Comparison of ENCODE assay signal across 23 cellular contexts in the genomic region with DNA sequence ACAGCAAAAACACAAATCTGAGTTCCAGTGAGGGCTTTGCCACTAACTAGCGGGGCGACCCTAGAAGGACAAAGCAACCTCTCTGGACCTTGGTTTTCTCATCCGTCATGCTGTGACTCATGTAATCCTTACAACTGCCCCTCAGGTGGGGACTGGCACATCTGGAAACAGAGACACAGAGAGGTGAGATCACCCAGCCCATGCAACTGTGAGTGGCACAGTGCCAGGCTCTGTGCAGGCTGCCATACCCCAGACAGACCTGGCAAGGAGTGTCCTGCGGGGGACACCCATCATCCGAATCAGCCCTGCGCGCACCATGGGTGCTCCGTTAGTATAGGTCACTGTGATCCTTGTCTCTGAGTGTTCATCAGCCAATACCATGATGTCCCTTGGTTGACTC.
DNase-seq lines count a peak whose midpoint lies in the region; ATAC-seq, FAIRE-seq and TF ChIP-seq lines count a peak whose summit lies in the region.
"Had no signal": no experiment of that assay in that cellular context is flagged by ENCODE, and none has a peak within 500 bp of the region (broad histone marks: within the 10 kb centered on the region; RNA-seq: fewer than 3 reads in every experiment).

No MANE protein-coding gene starts in this region.

- H3K4me1 ChIP-seq in SK-N-SH (ENCODE audit: control insufficient read depth in 1 of 2, insufficient read depth in 2 of 2, low read depth in 1 of 2, low read length in 1 of 2) = peaks cover 0 to 38% of the 10 kb centered on the region in 2 experiments; a peak in 2 of 4 replicates
- H3K4me1 ChIP-seq in keratinocyte (ENCODE audit: control insufficient read depth, extremely low read depth, insufficient read depth, low read length) = peaks cover 12% of the 10 kb centered on the region

- 89% methylated on average over 8 of the region's 8 CpGs for WGBS in SK-N-SH (ENCODE audit: low lambda C conversion rate)

- H3K4me1 Mint-ChIP-seq in brain = peaks cover 28% of the 10 kb centered on the region
- H3K4me1 Mint-ChIP-seq: CD8-positive, alpha-beta memory T cell had no signal

- no peak; a peak in 1 of 4 replicates for TF ChIP-seq EP300 in SK-N-SH (IDR thresholded peaks at IDR 0.05; ENCODE audit: borderline replicate concordance in 1 of 2, low read depth in 1 of 2, low read length in 1 of 2)

- no peaks in the 10 kb centered on the region for H3K9me2 ChIP-seq in SK-N-SH

- H2AFZ ChIP-seq in SK-N-SH (ENCODE audit: low read depth) (no peak overlapping the region), keratinocyte (ENCODE audit: control insufficient read depth, low read length) (no peak overlapping the region)
- H2AFZ ChIP-seq: GM23248, PC-9 had no signal

- POLR2A ChIA-PET in SK-N-SH (lab: Yijun Ruan, JAX) = interaction anchor here (1.6 kb wide), 1 partner anchor 107 kb away, joined by 6 read pairs; no protein-coding TSS in a partner anchor

- no peak for TF ChIP-seq RAD21 in SK-N-SH (IDR thresholded peaks at IDR 0.05; ENCODE audit: low read length)

- CTCF ChIA-PET in SK-N-SH (lab: Yijun Ruan, JAX) = interaction anchor here (0.8 to 1.4 kb wide), 4 partner anchors 12 to 25 kb away, joined by 3 to 4 read pairs (median 4); no protein-coding TSS in a partner anchor

- H3K27ac ChIP-seq in SK-N-SH (ENCODE audit: low read depth in 2 of 2, low read length in 1 of 2) (peak overlapping the region in 1 of 2 experiments; percentile 91; a peak in 2 of 4 replicates), keratinocyte (ENCODE audit: control insufficient read depth, insufficient read depth, low read length) (no peak overlapping the region)
- H3K27ac ChIP-seq: 22Rv1, GM23248, PC-9, RWPE1 had no signal

- ATAC-seq in SK-N-SH treated with all-trans-retinoic acid at 6 μM for 48 hours (no peak; the same call in 2 of the 3 replicates), GM21515 (IDR thresholded peaks at IDR 0.05; ENCODE audit: unreplicated experiment) (no peak)
- ATAC-seq: HepG2, K562 had no signal

- peaks cover 0 to 4% (median 0%) of the 10 kb centered on the region in 5 experiments for H3K9me3 Mint-ChIP-seq in brain
- H3K9me3 Mint-ChIP-seq: CD14-positive monocyte; CD8-positive, alpha-beta memory T cell had no signal

- DNase-seq in SK-N-SH (peak; percentile 65), keratinocyte (ENCODE audit: low read depth, low spot score) (peak; percentile 63), NCI-H526 (lab: John Stamatoyannopoulos, UW) (no peak), MV-4-11 (lab: John Stamatoyannopoulos, UW) (no peak)
- DNase-seq: CD8-positive, alpha-beta memory T cell; DND-41; GM23248; H7; Kasumi-1; NCI-H2029; NCI-H524 treated with DMSO at 0.1 percent for 48 hours; PC-9; SHP77 had no signal

- H3K27me3 ChIP-seq in SK-N-SH (ENCODE audit: insufficient read depth) (no peaks in the 10 kb centered on the region), keratinocyte (ENCODE audit: control insufficient read depth, extremely low read depth, insufficient read depth, low read length) (no peaks in the 10 kb centered on the region)

- TF ChIP-seq CTCF in SK-N-SH (IDR thresholded peaks at IDR 0.05) (no peak), brain (conservative IDR thresholded peaks at IDR 0.05) (no peak), keratinocyte (optimal IDR thresholded peaks at IDR 0.05 in 1 of 3, IDR thresholded peaks at IDR 0.05 in 1 of 3, conservative IDR thresholded peaks at IDR 0.05 in 1 of 3; ENCODE audit: extremely low read depth in 1 of 3, insufficient read depth in 2 of 3, low read length in 3 of 3) (no peak)

- dilution Hi-C loops in keratinocyte (cut with MboI; ENCODE audit: extremely low pct_ligation_motif_present, low sequenced_read_pairs) = no loop called here

- H3K4me3 ChIP-seq in SK-N-SH (ENCODE audit: low read depth in 2 of 2, low read length in 1 of 2) = no peak overlapping the region
- H3K4me3 ChIP-seq in keratinocyte (ENCODE audit: control insufficient read depth in 2 of 3, extremely low read depth in 1 of 3, insufficient read depth in 2 of 3, low read depth in 1 of 3, low read length in 3 of 3) = no peak overlapping the region
- H3K4me3 ChIP-seq: GM23248, K562, PC-9 had no signal

- no peak for FAIRE-seq in keratinocyte (lab: Jason Lieb, UNC)
- FAIRE-seq: GM18507, HepG2, K562 had no signal

- H3K27ac Mint-ChIP-seq in brain = peak overlapping the region in 3 of 5 experiments; percentile 22 to 49 (median 22)
- H3K27ac Mint-ChIP-seq: B cell; CD14-positive monocyte; CD8-positive, alpha-beta memory T cell had no signal

- peaks cover 0 to 5% of the 10 kb centered on the region in 2 experiments for H3K36me3 ChIP-seq in SK-N-SH (replicated peaks in 1 of 2; ENCODE audit: control insufficient read depth in 1 of 2, insufficient read depth in 2 of 2, low read length in 1 of 2)
- peaks cover 0 to 5% of the 10 kb centered on the region in 2 experiments for H3K36me3 ChIP-seq in keratinocyte (ENCODE audit: control insufficient read depth in 2 of 2, extremely low read depth in 1 of 2, insufficient read depth in 2 of 2, low read length in 2 of 2)

- H4K20me1 ChIP-seq in SK-N-SH (ENCODE audit: insufficient read depth) (0 out of 2 replicates have a peak, but pooled peaks cover 4% of the 10 kb centered on the region), keratinocyte (ENCODE audit: control insufficient read depth, extremely low read depth, insufficient read depth, low read length) (no peaks in the 10 kb centered on the region)

- H3K9me3 ChIP-seq in SK-N-SH (no peaks in the 10 kb centered on the region), keratinocyte (ENCODE audit: control insufficient read depth, low read depth, low read length) (no peaks in the 10 kb centered on the region)

- H3F3A ChIP-seq in SK-N-SH (replicated peaks; ENCODE audit: insufficient read depth) = no peaks in the 10 kb centered on the region

- no peaks in the 10 kb centered on the region for H3K9me1 ChIP-seq in keratinocyte (ENCODE audit: control insufficient read depth, extremely low read depth, insufficient read depth, low read length)

- H3K27me3 Mint-ChIP-seq in brain = no peaks in the 10 kb centered on the region
- H3K27me3 Mint-ChIP-seq: B cell; CD8-positive, alpha-beta memory T cell had no signal

- H3K4me2 ChIP-seq in SK-N-SH (no peak overlapping the region), keratinocyte (ENCODE audit: control insufficient read depth, extremely low read depth, insufficient read depth, low read depth, low read length) (no peak overlapping the region)
- H3K4me2 ChIP-seq: PC-9 had no signal

- H3K79me2 ChIP-seq in SK-N-SH (ENCODE audit: insufficient read depth) (peaks cover 3% of the 10 kb centered on the region; the same call in 1 of the 2 replicates), keratinocyte (ENCODE audit: control insufficient read depth, insufficient read depth, low read length) (no peaks in the 10 kb centered on the region)

- H3K36me3 Mint-ChIP-seq in brain = peaks cover 15% of the 10 kb centered on the region
- H3K36me3 Mint-ChIP-seq: CD8-positive, alpha-beta memory T cell had no signal

- H3K9ac ChIP-seq in SK-N-SH = no peak overlapping the region
- H3K9ac ChIP-seq in keratinocyte (ENCODE audit: control insufficient read depth, extremely low read depth, insufficient read depth, low read length) = no peak overlapping the region
- H3K9ac ChIP-seq: GM23248 had no signal

- no peak overlapping the region for H3K4me3 Mint-ChIP-seq in brain
- H3K4me3 Mint-ChIP-seq: B cell; CD14-positive monocyte; CD8-positive, alpha-beta memory T cell had no signal

TF ChIP-seq in SK-N-SH, 30 proteins besides CTCF, POLR2A, EP300 and RAD21 (continues in another document):
- TF ChIP-seq MEF2A (IDR thresholded peaks at IDR 0.05; ENCODE audit: borderline replicate concordance, low read depth) = no peak
- no peak for TF ChIP-seq EZH2phosphoT487 (IDR thresholded peaks at IDR 0.05; ENCODE audit: borderline replicate concordance, low read depth)
- no peak for TF ChIP-seq TEAD4 (IDR thresholded peaks at IDR 0.05; ENCODE audit: borderline replicate concordance, insufficient read depth)
- TF ChIP-seq SIN3A (IDR thresholded peaks at IDR 0.05; ENCODE audit: borderline replicate concordance, low read depth, low read length) = no peak
- TF ChIP-seq, protein P1, sequence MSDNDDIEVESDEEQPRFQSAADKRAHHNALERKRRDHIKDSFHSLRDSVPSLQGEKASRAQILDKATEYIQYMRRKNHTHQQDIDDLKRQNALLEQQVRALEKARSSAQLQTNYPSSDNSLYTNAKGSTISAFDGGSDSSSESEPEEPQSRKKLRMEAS (IDR thresholded peaks at IDR 0.05; ENCODE audit: low read depth) = no peak
- TF ChIP-seq POLR2AphosphoS5 (IDR thresholded peaks at IDR 0.05; ENCODE audit: low read depth, low read length) = no peak

TF ChIP-seq in SK-N-SH treated with all-trans-retinoic acid at 6 μM for 48 hours, 23 proteins besides CTCF, POLR2A, EP300 and RAD21 (continues in another document):
- no peak for TF ChIP-seq CSDC2 (CRISPR knock-in tag; IDR thresholded peaks at IDR 0.05)
- TF ChIP-seq, protein P2, sequence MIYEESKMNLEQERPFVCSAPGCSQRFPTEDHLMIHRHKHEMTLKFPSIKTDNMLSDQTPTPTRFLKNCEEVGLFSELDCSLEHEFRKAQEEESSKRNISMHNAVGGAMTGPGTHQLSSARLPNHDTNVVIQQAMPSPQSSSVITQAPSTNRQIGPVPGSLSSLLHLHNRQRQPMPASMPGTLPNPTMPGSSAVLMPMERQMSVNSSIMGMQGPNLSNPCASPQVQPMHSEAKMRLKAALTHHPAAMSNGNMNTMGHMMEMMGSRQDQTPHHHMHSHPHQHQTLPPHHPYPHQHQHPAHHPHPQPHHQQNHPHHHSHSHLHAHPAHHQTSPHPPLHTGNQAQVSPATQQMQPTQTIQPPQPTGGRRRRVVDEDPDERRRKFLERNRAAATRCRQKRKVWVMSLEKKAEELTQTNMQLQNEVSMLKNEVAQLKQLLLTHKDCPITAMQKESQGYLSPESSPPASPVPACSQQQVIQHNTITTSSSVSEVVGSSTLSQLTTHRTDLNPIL (CRISPR knock-in tag; IDR thresholded peaks at IDR 0.05; ENCODE audit: low read depth) = no peak
- TF ChIP-seq ZFP30 (CRISPR knock-in tag; IDR thresholded peaks at IDR 0.05) = no peak
- no peak for TF ChIP-seq GLIS3 (CRISPR knock-in tag; IDR thresholded peaks at IDR 0.05)
- no peak for TF ChIP-seq ZC3H10 (CRISPR knock-in tag; IDR thresholded peaks at IDR 0.05)
- no peak for TF ChIP-seq SNAI2 (CRISPR knock-in tag; IDR thresholded peaks at IDR 0.05)

Comparison
In these comparisons a context has a peak if more than half of its experiments do, and no peak if none do; other contexts are left out.
1. DNase-seq: peak in SK-N-SH (single experiment) and keratinocyte (single experiment); none in NCI-H526 (0 of 2) and MV-4-11 (single experiment).